Comparison of ENCODE assay signal across 21 cellular contexts in genomic region chr10:100894589-100895294, GRCh38. TPM values are rescaled to one million over a fixed set of nuclear protein-coding genes. Genes with fewer than 3 reads are reported as not detected.
A peak's percentile ranks its signal among the peaks of the same experiment; 100 is the strongest.
DNase-seq lines count a peak whose midpoint lies in the region; ATAC-seq lines count a peak whose summit lies in the region.
"Had no signal": no experiment of that assay in that cellular context is flagged by ENCODE, and none has a peak within 500 bp of the region (broad histone marks: within the 10 kb centered on the region; RNA-seq: fewer than 3 reads in every experiment).

No MANE protein-coding gene starts in this region.

- DNase-seq in AML-193 (lab: John Stamatoyannopoulos, UW) (peak; percentile 37 to 53), RPMI7951 (ENCODE audit: low read depth) (peak; percentile 23), left lobe of liver (ENCODE audit: low spot score) (peak; percentile 32), NCI-H2081 (lab: John Stamatoyannopoulos, UW) (no peak), AG08395 (ENCODE audit: low spot score) (no peak), DMS 273 (lab: John Stamatoyannopoulos, UW; ENCODE audit: unreplicated experiment) (no peak)
- DNase-seq: activated CD4-positive, alpha-beta T cell treated with anti-CD3 and anti-CD28 coated beads, Interleukin-2, amount 50 U/mL, for 48 hours; amygdala; Caco-2; effector memory CD8-positive, alpha-beta T cell; GF-D8; left cardiac atrium; NCI-H2081 treated with DMSO at 0.1 percent for 48 hours; posterior cingulate gyrus; T-helper 9 cell; upper lobe of left lung had no signal

- H3K4me3 Mint-ChIP-seq in IgD-negative memory B cell, result peak overlapping the region in 3 of 4 donors; percentile 2 to 51 (median 5)
- H3K4me3 Mint-ChIP-seq: central memory CD8-positive, alpha-beta T cell; effector memory CD8-positive, alpha-beta T cell; stimulated activated memory B cell treated with anti-CD40 and anti-IgM and Interleukin-4, amounts not matched to agents 10 μg/mL and 1 μg/mL and 100 μg/mL, for 72 hours had no signal

- H3K9me3 Mint-ChIP-seq in IgD-negative memory B cell, result no peaks in the 10 kb centered on the region
- H3K9me3 Mint-ChIP-seq: activated T-helper 2 cell treated with anti-CD3 and anti-CD28 coated beads, Interferon-gamma antibody, Interleukin-2, Interleukin-4, amounts not matched to agents 10 μg/mL and 5 μg/mL and 100 μg/mL, durations not matched to agents 14 hours and 24 hours and 36 hours; central memory CD8-positive, alpha-beta T cell; effector memory CD8-positive, alpha-beta T cell; stimulated activated memory B cell treated with anti-CD40 and anti-IgM and Interleukin-4, amounts not matched to agents 10 μg/mL and 1 μg/mL and 100 μg/mL, for 72 hours had no signal

- ATAC-seq in left lobe of liver (peak; percentile 82), GM19463 (IDR thresholded peaks at IDR 0.05; ENCODE audit: unreplicated experiment) (no peak)
- ATAC-seq: effector memory CD8-positive, alpha-beta T cell; left cardiac atrium; stimulated activated memory B cell treated with anti-CD40 and anti-IgM and Interleukin-4, amounts not matched to agents 10 μg/mL and 1 μg/mL and 100 μg/mL, for 72 hours had no signal

- H3K27ac Mint-ChIP-seq in IgD-negative memory B cell, result peak overlapping the region in 2 of 3 donors; percentile 8 to 88
- H3K27ac Mint-ChIP-seq: activated T-helper 2 cell treated with anti-CD3 and anti-CD28 coated beads, Interferon-gamma antibody, Interleukin-2, Interleukin-4, amounts not matched to agents 10 μg/mL and 5 μg/mL and 100 μg/mL, durations not matched to agents 14 hours and 24 hours and 36 hours; effector memory CD8-positive, alpha-beta T cell; stimulated activated memory B cell treated with anti-CD40 and anti-IgM and Interleukin-4, amounts not matched to agents 10 μg/mL and 1 μg/mL and 100 μg/mL, for 72 hours had no signal

- H3K27me3 Mint-ChIP-seq in IgD-negative memory B cell, result peaks cover 16% of the 10 kb centered on the region

- peaks cover 13 to 15% (median 14%) of the 10 kb centered on the region in 3 donors for H3K4me1 Mint-ChIP-seq in IgD-negative memory B cell

- no peaks in the 10 kb centered on the region for H3K36me3 Mint-ChIP-seq in IgD-negative memory B cell
- H3K36me3 Mint-ChIP-seq: stimulated activated memory B cell treated with anti-CD40 and anti-IgM and Interleukin-4, amounts not matched to agents 10 μg/mL and 1 μg/mL and 100 μg/mL, for 72 hours had no signal

RNA-seq across cellular contexts. Expression of gene SLF2, which starts 18.0 kb away (rescaled TPM):
- 12.7 TPM for polyA plus RNA-seq in IgD-negative memory B cell
- total RNA-seq in RPMI7951 (2014; rRNA removed; shearing (Covaris generic)), result 20.5 and 23.1 TPM in 2 replicates
- total RNA-seq in left lobe of liver, result 7.7 TPM

Comparison
In these comparisons a context has a peak if more than half of its experiments do, and no peak if none do; other contexts are left out.
1. DNase-seq: peak in AML-193 (2 of 2), RPMI7951 (single experiment) and left lobe of liver (single experiment); none in NCI-H2081 (0 of 2), AG08395 (single experiment) and DMS 273 (single experiment).